Comparison of ENCODE assay signal across 20 cellular contexts in genomic region chr12:105335856-105336255, GRCh38. TPM values are rescaled to one million over a fixed set of nuclear protein-coding genes. Genes with fewer than 3 reads are reported as not detected.
DNase-seq lines count a peak whose midpoint lies in the region; ATAC-seq and TF ChIP-seq lines count a peak whose summit lies in the region.
"Had no signal": no experiment of that assay in that cellular context is flagged by ENCODE, and none has a peak within 500 bp of the region (broad histone marks: within the 10 kb centered on the region; RNA-seq: fewer than 3 reads in every experiment).

No MANE protein-coding gene starts in this region.

- intact Hi-C loops in activated CD8-positive, alpha-beta T cell treated with anti-CD3 and anti-CD28 coated beads for 36 hours (cut with micrococcal nuclease): no loop called here
- intact Hi-C loops in testis (cut with DNase I; ENCODE audit: low total_unique reads): no loop called here

- no peak overlapping the region for H3K4me3 ChIP-seq in testis
- H3K4me3 ChIP-seq: adrenal gland had no signal

- ATAC-seq in activated CD8-positive, alpha-beta T cell treated with anti-CD3 and anti-CD28 coated beads, Interleukin-2, amount 10 ng/mL, durations not matched to agents 7 days and 5 days: no peak
- ATAC-seq in activated CD8-positive, alpha-beta T cell treated with anti-CD3 and anti-CD28 coated beads for 36 hours: no peak
- no peak for ATAC-seq in GM19463 (IDR thresholded peaks at IDR 0.05; ENCODE audit: unreplicated experiment)
- no peak for ATAC-seq in GM18861 (IDR thresholded peaks at IDR 0.05; ENCODE audit: unreplicated experiment)
- ATAC-seq in stimulated activated naive CD8-positive, alpha-beta T cell treated with anti-CD3 and anti-CD28 coated beads, Interleukin-15, Interleukin-2, amounts not matched to agents 100 U/mL and 50 U/mL, for 24 hours: no peak
- ATAC-seq: activated T-helper 17 cell treated with anti-CD3 and anti-CD28 coated beads, Interleukin-2, amount 50 U/mL, for 72 hours; HepG2 had no signal

- H3K4me1 Mint-ChIP-seq in activated CD8-positive, alpha-beta T cell treated with anti-CD3 and anti-CD28 coated beads, Interleukin-2, amount 10 ng/mL, durations not matched to agents 7 days and 5 days (ENCODE audit: low read depth): peaks cover 66% of the 10 kb centered on the region
- H3K4me1 Mint-ChIP-seq in activated CD8-positive, alpha-beta T cell treated with anti-CD3 and anti-CD28 coated beads for 36 hours (ENCODE audit: low read depth): peaks cover 41% of the 10 kb centered on the region
- peaks cover 90% of the 10 kb centered on the region for H3K4me1 Mint-ChIP-seq in chondrocyte (ENCODE audit: low read depth)

- no peaks in the 10 kb centered on the region for H3K36me3 ChIP-seq in testis (ENCODE audit: low read depth, missing control alignments)
- H3K36me3 ChIP-seq: adrenal gland had no signal

- no peak for TF ChIP-seq CTCF in activated CD8-positive, alpha-beta T cell treated with anti-CD3 and anti-CD28 coated beads for 36 hours (IDR thresholded peaks at IDR 0.05)
- no peak for TF ChIP-seq CTCF in chondrocyte (IDR thresholded peaks at IDR 0.05)
- TF ChIP-seq CTCF in testis (IDR thresholded peaks at IDR 0.05): no peak

- H3K27me3 Mint-ChIP-seq in activated CD8-positive, alpha-beta T cell treated with anti-CD3 and anti-CD28 coated beads, Interleukin-2, amount 10 ng/mL, durations not matched to agents 7 days and 5 days (ENCODE audit: low read depth): no peaks in the 10 kb centered on the region
- H3K27me3 Mint-ChIP-seq in activated CD8-positive, alpha-beta T cell treated with anti-CD3 and anti-CD28 coated beads for 36 hours: no peaks in the 10 kb centered on the region
- no peaks in the 10 kb centered on the region for H3K27me3 Mint-ChIP-seq in chondrocyte (ENCODE audit: low read depth)
- H3K27me3 Mint-ChIP-seq: activated CD4-positive, alpha-beta memory T cell treated with anti-CD3 and anti-CD28 coated beads, Interleukin-2, amount 10 ng/mL, durations not matched to agents 7 days and 5 days; activated T-helper 17 cell treated with anti-CD3 and anti-CD28 coated beads, Interleukin-2, amount 50 U/mL, for 72 hours; stimulated activated naive CD8-positive, alpha-beta T cell treated with anti-CD3 and anti-CD28 coated beads, Interleukin-15, Interleukin-2, amounts not matched to agents 100 ng/mL and 50 ng/mL, for 24 hours had no signal

- no peaks in the 10 kb centered on the region for H3K27me3 ChIP-seq in testis
- H3K27me3 ChIP-seq: adrenal gland had no signal

- no peak for DNase-seq in activated CD8-positive, alpha-beta T cell treated with anti-CD3 and anti-CD28 coated beads, Interleukin-2, amount 10 ng/mL, durations not matched to agents 7 days and 5 days
- no peak for DNase-seq in activated CD8-positive, alpha-beta T cell treated with anti-CD3 and anti-CD28 coated beads for 36 hours
- DNase-seq in MV-4-11 (lab: John Stamatoyannopoulos, UW): peak; percentile 77
- no peak for DNase-seq in chondrocyte (ENCODE audit: low spot score)
- DNase-seq in testis: no peak
- DNase-seq in stimulated activated naive CD8-positive, alpha-beta T cell treated with anti-CD3 and anti-CD28 coated beads, Interleukin-15, Interleukin-2, amounts not matched to agents 100 U/mL and 50 U/mL, for 24 hours: no peak
- DNase-seq: activated CD4-positive, alpha-beta memory T cell treated with anti-CD3 and anti-CD28 coated beads, Interleukin-2, amount 10 ng/mL, durations not matched to agents 7 days and 5 days; adrenal gland; central memory CD4-positive, alpha-beta T cell; EL; NCI-H1048; NCI-H526 treated with DMSO at 0.1 percent for 48 hours; stimulated activated CD4-positive, alpha-beta T cell treated with anti-CD3 and anti-CD28 coated beads, Interleukin-15, amount 100 ng/mL, for 24 hours; SW 1271 had no signal

- peaks cover 78% of the 10 kb centered on the region for H3K36me3 Mint-ChIP-seq in activated CD8-positive, alpha-beta T cell treated with anti-CD3 and anti-CD28 coated beads, Interleukin-2, amount 10 ng/mL, durations not matched to agents 7 days and 5 days (ENCODE audit: low read depth)
- peaks cover 14% of the 10 kb centered on the region for H3K36me3 Mint-ChIP-seq in activated CD8-positive, alpha-beta T cell treated with anti-CD3 and anti-CD28 coated beads for 36 hours (ENCODE audit: low read depth)
- peaks cover 13% of the 10 kb centered on the region for H3K36me3 Mint-ChIP-seq in chondrocyte (ENCODE audit: low read depth)

- no peaks in the 10 kb centered on the region for H3K9me3 ChIP-seq in testis

- no peak for TF ChIP-seq POLR2A in testis (IDR thresholded peaks at IDR 0.05)

- POLR2A ChIA-PET in activated CD8-positive, alpha-beta T cell treated with anti-CD3 and anti-CD28 coated beads, Interleukin-2, amount 10 ng/mL, durations not matched to agents 7 days and 5 days (lab: Charles Lee): interaction anchor here (0.6 kb wide), 1 partner anchor 14 kb away, joined by 3 read pairs; no protein-coding TSS in a partner anchor
- POLR2A ChIA-PET in activated CD8-positive, alpha-beta T cell treated with anti-CD3 and anti-CD28 coated beads for 36 hours (lab: Charles Lee): interaction anchor here (1.8 kb wide), 1 partner anchor 108 kb away, joined by 3 read pairs; no protein-coding TSS in a partner anchor

- peak overlapping the region; percentile 62 for H3K27ac Mint-ChIP-seq in activated CD8-positive, alpha-beta T cell treated with anti-CD3 and anti-CD28 coated beads, Interleukin-2, amount 10 ng/mL, durations not matched to agents 7 days and 5 days
- no peak overlapping the region for H3K27ac Mint-ChIP-seq in activated CD8-positive, alpha-beta T cell treated with anti-CD3 and anti-CD28 coated beads for 36 hours
- peak overlapping the region; percentile 91 for H3K27ac Mint-ChIP-seq in chondrocyte (ENCODE audit: unreplicated experiment)
- H3K27ac Mint-ChIP-seq: activated CD4-positive, alpha-beta memory T cell treated with anti-CD3 and anti-CD28 coated beads, Interleukin-2, amount 10 ng/mL, durations not matched to agents 7 days and 5 days; stimulated activated naive CD8-positive, alpha-beta T cell treated with anti-CD3 and anti-CD28 coated beads, Interleukin-15, Interleukin-2, amounts not matched to agents 100 ng/mL and 50 ng/mL, for 24 hours had no signal

- H3K4me1 ChIP-seq in testis: peaks cover 15% of the 10 kb centered on the region

- WGBS in testis, 2 donors: 82 to 83% methylated on average over 5 of the region's 5 CpGs

- H3K9me3 Mint-ChIP-seq in activated CD8-positive, alpha-beta T cell treated with anti-CD3 and anti-CD28 coated beads, Interleukin-2, amount 10 ng/mL, durations not matched to agents 7 days and 5 days (ENCODE audit: insufficient read depth): peaks cover 7% of the 10 kb centered on the region
- peaks cover 6% of the 10 kb centered on the region for H3K9me3 Mint-ChIP-seq in activated CD8-positive, alpha-beta T cell treated with anti-CD3 and anti-CD28 coated beads for 36 hours
- peaks cover 8% of the 10 kb centered on the region for H3K9me3 Mint-ChIP-seq in chondrocyte (ENCODE audit: low read depth)

- peak overlapping the region; percentile 43 to 64 for H3K27ac ChIP-seq in testis
- H3K27ac ChIP-seq: adrenal gland had no signal

- no peak overlapping the region for H3K4me3 Mint-ChIP-seq in activated CD8-positive, alpha-beta T cell treated with anti-CD3 and anti-CD28 coated beads, Interleukin-2, amount 10 ng/mL, durations not matched to agents 7 days and 5 days
- H3K4me3 Mint-ChIP-seq in activated CD8-positive, alpha-beta T cell treated with anti-CD3 and anti-CD28 coated beads for 36 hours: no peak overlapping the region
- H3K4me3 Mint-ChIP-seq in chondrocyte (ENCODE audit: unreplicated experiment): no peak overlapping the region
- H3K4me3 Mint-ChIP-seq: activated CD4-positive, alpha-beta memory T cell treated with anti-CD3 and anti-CD28 coated beads, Interleukin-2, amount 10 ng/mL, durations not matched to agents 7 days and 5 days; activated T-helper 17 cell treated with anti-CD3 and anti-CD28 coated beads, Interleukin-2, amount 50 U/mL, for 72 hours; neural crest cell; stimulated activated naive CD8-positive, alpha-beta T cell treated with anti-CD3 and anti-CD28 coated beads, Interleukin-15, Interleukin-2, amounts not matched to agents 100 ng/mL and 50 ng/mL, for 24 hours had no signal

- CTCF ChIA-PET in activated CD8-positive, alpha-beta T cell treated with anti-CD3 and anti-CD28 coated beads, Interleukin-2, amount 10 ng/mL, durations not matched to agents 7 days and 5 days (lab: Charles Lee): interaction anchor here (2.0 to 2.2 kb wide), 2 partner anchors 21 to 47 kb away, joined by 8 to 9 read pairs; no protein-coding TSS in a partner anchor
- CTCF ChIA-PET in activated CD8-positive, alpha-beta T cell treated with anti-CD3 and anti-CD28 coated beads for 36 hours (lab: Charles Lee): interaction anchor here (1.7 kb wide), 1 partner anchor 17 kb away, joined by 3 read pairs; no protein-coding TSS in a partner anchor

RNA-seq across cellular contexts. Expression of gene C12orf75, which starts 5.4 kb away (rescaled TPM):
- 100 to 1,000 TPM; 301 to 311 TPM for total RNA-seq in activated CD8-positive, alpha-beta T cell treated with anti-CD3 and anti-CD28 coated beads, Interleukin-2, amount 10 ng/mL, durations not matched to agents 7 days and 5 days
- total RNA-seq in activated CD8-positive, alpha-beta T cell treated with anti-CD3 and anti-CD28 coated beads for 36 hours: 10 to 100 TPM; 62.0 to 66.9 TPM
- total RNA-seq in chondrocyte (189 to 310 TPM (median 286 TPM) in 3 replicates), testis (100 to 1,000 TPM; 112 to 121 TPM)
- 144 TPM for polyA plus RNA-seq in testis (ENCODE audit: insufficient read depth, low read depth, low replicate concordance)
